In the genomic region with DNA sequence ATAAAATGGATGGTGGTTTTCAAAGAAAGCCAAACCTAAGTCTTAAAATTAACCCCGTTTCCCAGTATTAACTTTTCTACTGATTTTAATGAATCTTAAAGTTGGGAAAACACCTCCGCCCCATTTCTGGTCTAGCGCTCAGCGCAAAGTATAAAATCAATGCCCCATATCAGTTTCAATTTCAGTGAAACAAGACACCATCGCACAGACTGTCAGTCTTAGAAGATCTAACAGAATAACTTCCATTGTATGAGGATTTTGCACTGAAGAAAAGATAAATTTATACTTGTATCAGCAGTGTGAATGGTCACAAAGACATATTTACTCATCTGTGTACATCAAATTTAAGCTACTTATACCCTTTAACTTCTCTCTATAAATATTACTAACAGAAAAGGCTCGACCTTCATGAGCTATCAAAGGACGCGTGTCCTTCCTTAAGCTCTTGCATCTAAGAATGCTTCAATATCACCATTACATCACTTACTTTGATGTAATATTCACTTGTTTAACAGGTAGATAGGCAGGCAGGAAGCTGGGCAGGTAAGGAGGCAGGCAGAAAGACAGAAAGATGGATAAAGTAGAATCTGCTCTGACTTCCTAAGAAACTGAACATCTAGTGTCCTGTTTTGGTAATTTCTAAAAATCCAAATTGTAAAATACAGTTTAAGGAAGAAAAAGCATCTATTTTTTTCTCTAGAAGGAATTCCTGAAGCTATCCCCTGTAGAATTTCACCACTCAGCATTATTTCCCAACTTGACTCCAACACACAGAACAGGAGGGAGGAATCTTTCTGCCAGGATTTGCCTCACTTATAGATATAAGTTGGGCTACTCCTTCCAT, we compare ENCODE assay signal across 10 cellular contexts.
A peak's percentile ranks its signal among the peaks of the same experiment; 100 is the strongest.
DNase-seq lines count a peak whose midpoint lies in the region; ATAC-seq, FAIRE-seq and TF ChIP-seq lines count a peak whose summit lies in the region.
"Had no signal": no experiment of that assay in that cellular context is flagged by ENCODE, and none has a peak within 500 bp of the region (broad histone marks: within the 10 kb centered on the region; RNA-seq: fewer than 3 reads in every experiment).

No MANE protein-coding gene starts in this region.

- TF ChIP-seq CTCF in GM23338 (conservative IDR thresholded peaks at IDR 0.05; ENCODE audit: low read depth in 2 of 2) (no peak), suprapubic skin (IDR thresholded peaks at IDR 0.05) (no peak), omental fat pad (IDR thresholded peaks at IDR 0.05) (no peak), prostate gland (IDR thresholded peaks at IDR 0.05) (no peak), pancreas (IDR thresholded peaks at IDR 0.05) (no peak)

- H3K4me2 ChIP-seq in GM23338 (peak overlapping the region; percentile 41), neuronal stem cell (ENCODE audit: insufficient read depth, low read length, poor library complexity, severe bottlenecking) (no peak overlapping the region)

- TF ChIP-seq POLR2A in suprapubic skin (IDR thresholded peaks at IDR 0.05) = no peak
- no peak for TF ChIP-seq POLR2A in prostate gland (IDR thresholded peaks at IDR 0.05)

- H3K4me1 Mint-ChIP-seq in GM23338 = peaks cover 87% of the 10 kb centered on the region

- H2BK12ac ChIP-seq in neuronal stem cell (ENCODE audit: low read length) = no peak overlapping the region

- no peak overlapping the region for H2BK5ac ChIP-seq in neuronal stem cell (ENCODE audit: low read length)

- H3K9me3 ChIP-seq in adipocyte (ENCODE audit: control insufficient read depth, low read length) (no peaks in the 10 kb centered on the region), right cardiac atrium (ENCODE audit: control insufficient read depth, low read length) (no peaks in the 10 kb centered on the region), suprapubic skin (no peaks in the 10 kb centered on the region), neuronal stem cell (replicated peaks in 1 of 2; ENCODE audit: control insufficient read depth in 2 of 2, insufficient read depth in 1 of 2, low read depth in 1 of 2, low read length in 2 of 2) (no peaks in the 10 kb centered on the region), prostate gland (no peaks in the 10 kb centered on the region), pancreas (no peaks in the 10 kb centered on the region)

- H3K14ac ChIP-seq in neuronal stem cell (ENCODE audit: low read length) = no peak overlapping the region

- no peaks in the 10 kb centered on the region for H3K9me3 Mint-ChIP-seq in GM23338

- ATAC-seq in GM23338 (no peak), right cardiac atrium (peak in 1 of 2 donors; percentile 35), omental fat pad (ENCODE audit: low FRiP score) (no peak), pancreas (no peak)

- H3K9ac ChIP-seq in adipocyte (ENCODE audit: low read length) = peak overlapping the region; percentile 37
- H3K9ac ChIP-seq in neuronal stem cell (ENCODE audit: low read depth, low read length, poor library complexity) = no peak overlapping the region

- no peak overlapping the region for H3K18ac ChIP-seq in neuronal stem cell (ENCODE audit: low read length)

- H3F3A ChIP-seq in GM23338 (replicated peaks; ENCODE audit: low read depth) = no peaks in the 10 kb centered on the region

- no peak overlapping the region; the same call in 1 of the 2 replicates for H3K27ac Mint-ChIP-seq in GM23338

- 86% methylated on average over 8 of the region's 8 CpGs for WGBS in right cardiac atrium
- WGBS in suprapubic skin = 92% methylated on average over 8 of the region's 8 CpGs
- no CpG with 5 or more reads among the region's 8 CpGs for WGBS in neuronal stem cell (ENCODE audit: extremely low coverage in 2 of 2, insufficient read length in 2 of 2, insufficient replicate concordance in 1 of 2), 2 donors
- 96% methylated on average over 8 of the region's 8 CpGs for WGBS in prostate gland
- WGBS in pancreas, 2 donors = 83 to 90% methylated on average over 8 of the region's 8 CpGs

- DNase-seq in GM23338 (ENCODE audit: low spot score) = no peak
- DNase-seq in adipocyte (ENCODE audit: low read depth) = peak; percentile 65
- no peak for DNase-seq in right cardiac atrium
- DNase-seq in suprapubic skin (ENCODE audit: low spot score in 2 of 2) = no peak
- DNase-seq in omental fat pad (ENCODE audit: low spot score) = no peak
- no peak for DNase-seq in neuronal stem cell (ENCODE audit: low spot score)
- no peak for DNase-seq in prostate gland (ENCODE audit: low spot score)
- DNase-seq in pancreas = no peak

- H3K9me2 ChIP-seq in GM23338 (ENCODE audit: insufficient read depth) = no peaks in the 10 kb centered on the region

- H3K79me2 ChIP-seq in GM23338 (replicated peaks; ENCODE audit: insufficient read depth) = peaks cover 83% of the 10 kb centered on the region

- H3K4me3 Mint-ChIP-seq in GM23338 = no peak overlapping the region

- H3K4ac ChIP-seq in neuronal stem cell (ENCODE audit: low read length) = no peak overlapping the region

- FAIRE-seq in pancreas (lab: Jason Lieb, UNC) = no peak
- FAIRE-seq: colon, urothelium cell line had no signal

- H2AK5ac ChIP-seq in neuronal stem cell (ENCODE audit: low read depth, low read length) = no peak overlapping the region

- intact Hi-C loops in right cardiac atrium (cut with DNase I) (loop anchor here in 2 of 4 donors (10.0 kb wide), 2 partner anchors 60 to 80 kb away; no protein-coding TSS in a partner anchor), prostate gland (cut with DNase I) (loop anchor here (5.0 kb wide), 1 partner anchor 182 kb away; the partner anchor contains the start of gene TCF4), pancreas (cut with DNase I) (no loop called here)

- no peak for TF ChIP-seq EP300 in suprapubic skin (IDR thresholded peaks at IDR 0.05)

- no peak overlapping the region for H3K23ac ChIP-seq in neuronal stem cell (ENCODE audit: low read depth, low read length, poor library complexity)

- no peak overlapping the region for H3K27ac ChIP-seq in GM23338 (ENCODE audit: low read depth)
- H3K27ac ChIP-seq in right cardiac atrium (ENCODE audit: low read length) = peak overlapping the region; percentile 61
- H3K27ac ChIP-seq in suprapubic skin = peak overlapping the region; percentile 5
- no peak overlapping the region for H3K27ac ChIP-seq in neuronal stem cell (replicated peaks; ENCODE audit: low read length)
- no peak overlapping the region for H3K27ac ChIP-seq in prostate gland
- H3K27ac ChIP-seq in pancreas = no peak overlapping the region

- no peaks in the 10 kb centered on the region for H3K36me3 Mint-ChIP-seq in GM23338 (ENCODE audit: low read depth)

- H2BK15ac ChIP-seq in neuronal stem cell (ENCODE audit: low read length) = no peak overlapping the region

- no peaks in the 10 kb centered on the region for H4K20me1 ChIP-seq in GM23338 (replicated peaks; ENCODE audit: insufficient read depth)

- H2AFZ ChIP-seq in GM23338 (no peak overlapping the region), neuronal stem cell (ENCODE audit: low read length) (no peak overlapping the region)

- H3K4me3 ChIP-seq in GM23338 (no peak overlapping the region), adipocyte (ENCODE audit: low read length) (peak overlapping the region; percentile 57), right cardiac atrium (ENCODE audit: low read length) (no peak overlapping the region), suprapubic skin (no peak overlapping the region), neuronal stem cell (ENCODE audit: low read length in 2 of 2) (no peak overlapping the region), prostate gland (no peak overlapping the region), pancreas (no peak overlapping the region)

- H4K8ac ChIP-seq in neuronal stem cell (ENCODE audit: low read depth, low read length) = no peak overlapping the region

- H3K4me1 ChIP-seq in GM23338 (ENCODE audit: insufficient read depth) (peaks cover 82% of the 10 kb centered on the region), adipocyte (ENCODE audit: control insufficient read depth, insufficient read depth, low read length) (peaks cover 35% of the 10 kb centered on the region), right cardiac atrium (ENCODE audit: control insufficient read depth, insufficient read depth, low read length) (no peaks in the 10 kb centered on the region), suprapubic skin (peaks cover 10% of the 10 kb centered on the region), neuronal stem cell (ENCODE audit: control insufficient read depth in 2 of 2, insufficient read depth in 1 of 2, low read depth in 1 of 2, low read length in 2 of 2) (peaks cover 18 to 27% of the 10 kb centered on the region in 2 donors), prostate gland (replicated peaks) (no peaks in the 10 kb centered on the region), pancreas (peaks cover 0 to 6% (median 4%) of the 10 kb centered on the region in 3 donors)

- H3K36me3 ChIP-seq in GM23338 (ENCODE audit: insufficient read depth) (no peaks in the 10 kb centered on the region), adipocyte (ENCODE audit: control insufficient read depth, insufficient read depth, low read length, severe bottlenecking) (no peaks in the 10 kb centered on the region), suprapubic skin (no peaks in the 10 kb centered on the region), neuronal stem cell (replicated peaks in 1 of 2; ENCODE audit: control insufficient read depth in 2 of 2, insufficient read depth in 2 of 2, low read length in 2 of 2) (no peaks in the 10 kb centered on the region), prostate gland (no peaks in the 10 kb centered on the region), pancreas (no peaks in the 10 kb centered on the region)

- peaks cover 3% of the 10 kb centered on the region for H3K27me3 Mint-ChIP-seq in GM23338 (ENCODE audit: insufficient read depth, low read depth, poor library complexity)

- no peak overlapping the region for H2BK120ac ChIP-seq in neuronal stem cell (ENCODE audit: low read depth, low read length)

- H4K91ac ChIP-seq in neuronal stem cell (ENCODE audit: low read depth, low read length, poor library complexity) = no peak overlapping the region

- H3K79me1 ChIP-seq in neuronal stem cell (ENCODE audit: low read depth, low read length) = no peaks in the 10 kb centered on the region

- H3K27me3 ChIP-seq in GM23338 (ENCODE audit: insufficient read depth) = no peaks in the 10 kb centered on the region
- no peaks in the 10 kb centered on the region for H3K27me3 ChIP-seq in adipocyte (replicated peaks; ENCODE audit: control insufficient read depth, insufficient read depth, low read length)
- no peaks in the 10 kb centered on the region for H3K27me3 ChIP-seq in right cardiac atrium (ENCODE audit: control insufficient read depth, insufficient read depth)
- H3K27me3 ChIP-seq in suprapubic skin = no peaks in the 10 kb centered on the region
- no peaks in the 10 kb centered on the region for H3K27me3 ChIP-seq in neuronal stem cell (ENCODE audit: control insufficient read depth in 3 of 3, insufficient read depth in 3 of 3, low read depth in 1 of 3, low read length in 3 of 3)
- H3K27me3 ChIP-seq in prostate gland (replicated peaks; ENCODE audit: insufficient read depth) = no peaks in the 10 kb centered on the region
- H3K27me3 ChIP-seq in pancreas = no peaks in the 10 kb centered on the region

TF ChIP-seq in GM23338, 12 proteins besides CTCF, POLR2A, EP300 and RAD21 (continues in another document):
- TF ChIP-seq POLR2AphosphoS5 (IDR thresholded peaks at IDR 0.05; ENCODE audit: low read depth) = no peak
- TF ChIP-seq STAT1 (IDR thresholded peaks at IDR 0.05; ENCODE audit: unreplicated experiment) = no peak

Comparison
In these comparisons a context has a peak if more than half of its experiments do, and no peak if none do; other contexts are left out.
1. H3K27ac ChIP-seq: peak in right cardiac atrium (single experiment) and suprapubic skin (single experiment); none in GM23338 (single experiment), neuronal stem cell (single experiment), prostate gland (0 of 2) and pancreas (0 of 4).